Comparison of ENCODE assay signal across 17 cellular contexts in genomic region chr11:47483408-47483807, GRCh38. TPM values are rescaled to one million over a fixed set of nuclear protein-coding genes. Genes with fewer than 3 reads are reported as not detected.
A peak's percentile ranks its signal among the peaks of the same experiment; 100 is the strongest.
DNase-seq lines count a peak whose midpoint lies in the region; ATAC-seq, FAIRE-seq and TF ChIP-seq lines count a peak whose summit lies in the region.
"Had no signal": no experiment of that assay in that cellular context is flagged by ENCODE, and none has a peak within 500 bp of the region (broad histone marks: within the 10 kb centered on the region; RNA-seq: fewer than 3 reads in every experiment).

No MANE protein-coding gene starts in this region.

- CTCF ChIA-PET in IMR-90 (lab: Yijun Ruan, JAX) (no interaction called here), K562 (lab: Yijun Ruan, JAX; ENCODE audit: low intra/inter-chr PET ratio) (no interaction called here)

- in situ Hi-C loops in IMR-90 (cut with MboI; ENCODE audit: low sequenced_read_pairs) = loop anchor here (10.0 kb wide), 1 partner anchor 131 kb away; no protein-coding TSS in a partner anchor
- in situ Hi-C loops in K562 (cut with MboI) = no loop called here

- no peaks in the 10 kb centered on the region for H3K27me3 Mint-ChIP-seq in activated T-cell treated with anti-CD3 and anti-CD28 coated beads, Interleukin-2, amount 50 U/mL, for 24 hours
- no peaks in the 10 kb centered on the region for H3K27me3 Mint-ChIP-seq in stimulated activated memory B cell treated with anti-CD40 and anti-IgM and Interleukin-4, amounts not matched to agents 10 μg/mL and 1 μg/mL and 100 μg/mL, for 72 hours
- H3K27me3 Mint-ChIP-seq: IgD-negative memory B cell had no signal

- dilution Hi-C loops in IMR-90 (cut with HindIII; ENCODE audit: low sequenced_read_pairs, unreplicated experiment) = no loop called here

- no peak overlapping the region for H3K4me3 Mint-ChIP-seq in activated T-cell treated with anti-CD3 and anti-CD28 coated beads, Interleukin-2, amount 50 U/mL, for 24 hours
- no peak overlapping the region for H3K4me3 Mint-ChIP-seq in stimulated activated memory B cell treated with anti-CD40 and anti-IgM and Interleukin-4, amounts not matched to agents 10 μg/mL and 1 μg/mL and 100 μg/mL, for 72 hours

- H3K36me3 ChIP-seq in IMR-90 (ENCODE audit: control insufficient read depth, insufficient read depth, low read length) = peaks cover 49% of the 10 kb centered on the region
- H3K36me3 ChIP-seq in K562 (ENCODE audit: control insufficient read depth, insufficient read depth, low read length) = peaks cover 89% of the 10 kb centered on the region
- H3K36me3 ChIP-seq in vagina = peaks cover 4 to 84% of the 10 kb centered on the region in 2 donors

- no peak overlapping the region for H2AK9ac ChIP-seq in IMR-90 (replicated peaks; ENCODE audit: low read depth, low read length, poor library complexity)

- ATAC-seq in IMR-90 (ENCODE audit: low read depth) (no peak), K562 (no peak)
- ATAC-seq in stimulated activated memory B cell treated with anti-CD40 and anti-IgM and Interleukin-4, amounts not matched to agents 10 μg/mL and 1 μg/mL and 100 μg/mL, for 72 hours = no peak

- H3K23ac ChIP-seq in IMR-90 (ENCODE audit: low read depth, low read length) = no peak overlapping the region

- no peak overlapping the region for H3K56ac ChIP-seq in IMR-90 (ENCODE audit: extremely low read depth, insufficient read depth, low read length)

- H3K4ac ChIP-seq in IMR-90 (ENCODE audit: low read depth, low read length) = no peak overlapping the region

- H3K79me1 ChIP-seq in IMR-90 (ENCODE audit: low read depth in 1 of 2, low read length in 2 of 2) = peaks cover 18 to 49% of the 10 kb centered on the region in 2 experiments

- H3K9me1 ChIP-seq in IMR-90 (ENCODE audit: insufficient read depth, low read length) (0 out of 2 replicates have a peak, but pooled peaks cover 6% of the 10 kb centered on the region), K562 (ENCODE audit: control insufficient read depth, insufficient read depth, low read length) (no peaks in the 10 kb centered on the region)

- peak overlapping the region; percentile 15 for H3K27ac Mint-ChIP-seq in activated T-cell treated with anti-CD3 and anti-CD28 coated beads, Interleukin-2, amount 50 U/mL, for 24 hours
- H3K27ac Mint-ChIP-seq in stimulated activated memory B cell treated with anti-CD40 and anti-IgM and Interleukin-4, amounts not matched to agents 10 μg/mL and 1 μg/mL and 100 μg/mL, for 72 hours = peak overlapping the region; percentile 14
- H3K27ac Mint-ChIP-seq: IgD-negative memory B cell had no signal

- no peak for TF ChIP-seq RAD21 in IMR-90 (IDR thresholded peaks at IDR 0.05; ENCODE audit: low read length)
- no peak for TF ChIP-seq RAD21 in K562 (CRISPR knock-in tag; conservative IDR thresholded peaks at IDR 0.05 in 1 of 2, IDR thresholded peaks at IDR 0.05 in 1 of 2)

- no peak overlapping the region for H2BK5ac ChIP-seq in IMR-90 (ENCODE audit: low read depth, low read length, poor library complexity, severe bottlenecking)

- H4K91ac ChIP-seq in IMR-90 (ENCODE audit: insufficient read depth, low read depth, low read length) = no peak overlapping the region

- H3K4me1 ChIP-seq in IMR-90 (ENCODE audit: control insufficient read depth, insufficient read depth, low read length) = peaks cover 4% of the 10 kb centered on the region; the same call in 1 of the 2 replicates
- H3K4me1 ChIP-seq in K562 (replicated peaks in 1 of 2; ENCODE audit: control insufficient read depth in 2 of 2, insufficient read depth in 2 of 2, low read length in 2 of 2) = peaks cover 0 to 3% of the 10 kb centered on the region in 2 experiments; a peak in 2 of 5 replicates
- no peaks in the 10 kb centered on the region for H3K4me1 ChIP-seq in vagina
- H3K4me1 ChIP-seq: Peyer's patch, SJSA1 had no signal

- H2BK20ac ChIP-seq in IMR-90 (ENCODE audit: low read depth, low read length) = no peak overlapping the region

- FAIRE-seq in K562 (lab: Jason Lieb, UNC) = no peak
- FAIRE-seq: G401.6 had no signal

- H3K36me3 Mint-ChIP-seq in activated T-cell treated with anti-CD3 and anti-CD28 coated beads, Interleukin-2, amount 50 U/mL, for 24 hours (ENCODE audit: low read depth) = peaks cover 93% of the 10 kb centered on the region
- peaks cover 55% of the 10 kb centered on the region for H3K36me3 Mint-ChIP-seq in stimulated activated memory B cell treated with anti-CD40 and anti-IgM and Interleukin-4, amounts not matched to agents 10 μg/mL and 1 μg/mL and 100 μg/mL, for 72 hours

- BruUV-seq in IMR-90 (replicated peaks; lab: Mats Ljungman, UMichigan) = no TSS peak
- BruUV-seq in K562 (replicated peaks; lab: Mats Ljungman, UMichigan) = no TSS peak

- H3K4me3 ChIP-seq in IMR-90 (ENCODE audit: insufficient read depth, low read depth, low read length) (no peak overlapping the region), K562 (no peak overlapping the region), vagina (no peak overlapping the region)
- H3K4me3 ChIP-seq: Peyer's patch, SJSA1 had no signal

- intact Hi-C loops in IMR-90 (cut with micrococcal nuclease) = loop anchor here (10.0 kb wide), 1 partner anchor 51 kb away; no protein-coding TSS in a partner anchor
- intact Hi-C loops in K562 (cut with micrococcal nuclease) = loop anchor here (10.0 kb wide), 1 partner anchor 131 kb away; no protein-coding TSS in a partner anchor
- intact Hi-C loops in vagina (cut with DNase I) = no loop called here

- H3K9me3 ChIP-seq in IMR-90 (ENCODE audit: control insufficient read depth, insufficient read depth, low read length) (no peaks in the 10 kb centered on the region), K562 (replicated peaks; ENCODE audit: control insufficient read depth, insufficient read depth, low read depth, low read length) (no peaks in the 10 kb centered on the region), vagina (no peaks in the 10 kb centered on the region)
- H3K9me3 ChIP-seq: Peyer's patch, SJSA1 had no signal

- H2AFZ ChIP-seq in IMR-90 (replicated peaks; ENCODE audit: low read length, poor library complexity) = no peak overlapping the region
- no peak overlapping the region for H2AFZ ChIP-seq in K562 (ENCODE audit: low read depth, low read length)

- TF ChIP-seq CTCF in IMR-90 (conservative IDR thresholded peaks at IDR 0.05; ENCODE audit: low read depth, low read length) (no peak), K562 (IDR thresholded peaks at IDR 0.05 in 2 of 3, conservative IDR thresholded peaks at IDR 0.05 in 1 of 3; ENCODE audit: insufficient read depth in 2 of 3, low read depth in 1 of 3, low read length in 3 of 3) (no peak), vagina (IDR thresholded peaks at IDR 0.05) (no peak)

- WGBS in IMR-90 (ENCODE audit: extremely low coverage in 2 of 2, insufficient read length in 1 of 2), 2 experiments = no CpG with 5 or more reads among the region's 1 CpG
- 94% methylated on average over 1 of the region's 1 CpG for WGBS in K562 (ENCODE audit: insufficient coverage, low coverage, missing lambda C conversion rate)

- no peak for TF ChIP-seq EP300 in K562 (IDR thresholded peaks at IDR 0.05; ENCODE audit: low read length)

- H4K20me1 ChIP-seq in IMR-90 (ENCODE audit: insufficient read depth, low read length) (0 out of 2 replicates have a peak, but pooled peaks cover 9% of the 10 kb centered on the region), K562 (replicated peaks; ENCODE audit: control insufficient read depth, insufficient read depth, low read length) (no peaks in the 10 kb centered on the region)

- DNase-seq in activated T-cell treated with anti-CD3 and anti-CD28 coated beads, Interleukin-2, amount 50 U/mL, for 24 hours = no peak
- no peak for DNase-seq in activated T-cell treated with anti-CD3 and anti-CD28 coated beads, Interleukin-2, amount 50 U/mL, for 1 hour
- no peak for DNase-seq in IMR-90
- no peak for DNase-seq in K562 (ENCODE audit: extremely low read depth in 1 of 4, low spot score in 3 of 4)
- no peak for DNase-seq in hippocampal formation (lab: John Stamatoyannopoulos, UW)
- DNase-seq in vagina (ENCODE audit: extremely low spot score in 2 of 2) = no peak
- DNase-seq: C1 segment of cervical spinal cord, H7, MM.1S, NCI-H1694 treated with DMSO at 0.1 percent for 48 hours, Peyer's patch had no signal

- H4K8ac ChIP-seq in IMR-90 (ENCODE audit: low read depth in 2 of 2, low read length in 2 of 2) = no peak overlapping the region

- no peak overlapping the region for H2BK120ac ChIP-seq in IMR-90 (ENCODE audit: low read depth, low read length)

- no peaks in the 10 kb centered on the region for H3K27me3 ChIP-seq in IMR-90 (ENCODE audit: control insufficient read depth, insufficient read depth, low read length)
- no peaks in the 10 kb centered on the region for H3K27me3 ChIP-seq in K562 (ENCODE audit: control insufficient read depth in 2 of 2, insufficient read depth in 2 of 2, low read length in 2 of 2)
- no peaks in the 10 kb centered on the region for H3K27me3 ChIP-seq in vagina
- H3K27me3 ChIP-seq: Peyer's patch, SJSA1 had no signal

- H3K18ac ChIP-seq in IMR-90 (ENCODE audit: low read depth, low read length) = no peak overlapping the region

- peaks cover 14% of the 10 kb centered on the region for H3K4me1 Mint-ChIP-seq in activated T-cell treated with anti-CD3 and anti-CD28 coated beads, Interleukin-2, amount 50 U/mL, for 24 hours (ENCODE audit: low read depth)
- H3K4me1 Mint-ChIP-seq in stimulated activated memory B cell treated with anti-CD40 and anti-IgM and Interleukin-4, amounts not matched to agents 10 μg/mL and 1 μg/mL and 100 μg/mL, for 72 hours = no peaks in the 10 kb centered on the region
- H3K4me1 Mint-ChIP-seq: IgD-negative memory B cell had no signal

- POLR2A ChIA-PET in IMR-90 (lab: Charles Lee; ENCODE audit: unreplicated experiment) = no interaction called here
- POLR2A ChIA-PET in K562 (lab: Yijun Ruan, JAX) = no interaction called here

- H3K4me2 ChIP-seq in IMR-90 (ENCODE audit: low read depth, low read length) = no peak overlapping the region
- no peak overlapping the region for H3K4me2 ChIP-seq in K562 (ENCODE audit: insufficient read depth, low read length)

- no peak overlapping the region for H4K5ac ChIP-seq in IMR-90 (ENCODE audit: low read depth, low read length)

- H3K9me3 Mint-ChIP-seq in activated T-cell treated with anti-CD3 and anti-CD28 coated beads, Interleukin-2, amount 50 U/mL, for 24 hours = no peaks in the 10 kb centered on the region
- H3K9me3 Mint-ChIP-seq in stimulated activated memory B cell treated with anti-CD40 and anti-IgM and Interleukin-4, amounts not matched to agents 10 μg/mL and 1 μg/mL and 100 μg/mL, for 72 hours = no peaks in the 10 kb centered on the region
- H3K9me3 Mint-ChIP-seq: IgD-negative memory B cell had no signal

- peaks cover 10% of the 10 kb centered on the region; the same call in 2 of the 3 replicates for H3K79me2 ChIP-seq in K562 (ENCODE audit: control insufficient read depth, insufficient read depth, low read length)

- H3K9ac ChIP-seq in IMR-90 (ENCODE audit: low read depth, low read length) (no peak overlapping the region), K562 (ENCODE audit: insufficient read depth in 1 of 2, low read depth in 2 of 2, low read length in 2 of 2) (no peak overlapping the region)

- TF ChIP-seq POLR2A in IMR-90 (IDR thresholded peaks at IDR 0.05; ENCODE audit: low read depth, low read length) (no peak), K562 (conservative IDR thresholded peaks at IDR 0.05) (no peak), vagina (IDR thresholded peaks at IDR 0.05) (no peak)

- no peak overlapping the region for H2BK15ac ChIP-seq in IMR-90 (ENCODE audit: low read depth, low read length)

- H3K27ac ChIP-seq in IMR-90 (ENCODE audit: insufficient read depth, low read length) (no peak overlapping the region), K562 (ENCODE audit: extremely low read depth, low read depth, low read length) (no peak overlapping the region), vagina (no peak overlapping the region)
- H3K27ac ChIP-seq: HL-60, Peyer's patch, SJSA1 had no signal

- H2AK5ac ChIP-seq in IMR-90 (ENCODE audit: low read depth, low read length) = no peak overlapping the region

- H3K14ac ChIP-seq in IMR-90 (replicated peaks; ENCODE audit: low read depth, low read length) = no peak overlapping the region

RNA-seq across cellular contexts. Expression of gene RAPSN, which starts 34.5 kb away (rescaled TPM):
- total RNA-seq in IMR-90 (2012; rRNA removed) = not detected in 2 replicates
- polyA plus RNA-seq in IMR-90 (2012; rRNA removed) = 0.03 and 0.09 TPM in 2 replicates
- polyA plus RNA-seq in IMR-90 (2012; cell fraction: cytosol; rRNA removed) = 0.03 and 0.08 TPM in 2 replicates
- polyA plus RNA-seq in IMR-90 (2012; cell fraction: nucleus; rRNA removed; ENCODE audit: low replicate concordance) = 0.19 and 0.51 TPM in 2 replicates
- not detected in 2 replicates for total RNA-seq in K562 (2011; cell fraction: chromatin; rRNA removed; ENCODE audit: low replicate concordance)
- not detected in 2 replicates for total RNA-seq in K562 (2011; cell fraction: nucleolus; rRNA removed)
- total RNA-seq in K562 (2011; cell fraction: nucleoplasm; rRNA removed) = not detected in 2 replicates
- not detected in 2 replicates for total RNA-seq in K562 (2014; rRNA removed)
- not detected in 2 replicates for total RNA-seq in K562 (2014; rRNA removed; fragmentation: Illumina TruSeq; extraction: Trizol)
- 0.11 TPM in 1 of 2 replicates, not detected in the other for total RNA-seq in K562 (2015; rRNA removed; fragmentation: Illumina TruSeq; extraction: Trizol)
- total RNA-seq in K562 (2021) = 0.13 TPM in 1 of 2 replicates, not detected in the other
- 0.06 TPM in 1 of 2 replicates, not detected in the other for polyA plus RNA-seq in K562 (2011; rRNA removed)
- polyA plus RNA-seq in K562 (2011; cell fraction: cytosol; rRNA removed) = 0.04 TPM in 1 of 2 replicates, not detected in the other
- not detected in 2 replicates for polyA plus RNA-seq in K562 (2011; cell fraction: nucleus; rRNA removed)
- 0.14 TPM in 1 of 2 replicates, not detected in the other for polyA plus RNA-seq in K562 (2012)
- not detected in 2 replicates for polyA plus RNA-seq in K562 (2014; fragmentation: Illumina TruSeq; extraction: Trizol)
- polyA plus RNA-seq in K562 (2014; fragmentation: Nextera tagmentation; extraction: Ambion mirVana) = not detected
- not detected in 2 replicates for polyA plus RNA-seq in K562 (2014; rRNA removed)
- not detected in 2 replicates for polyA minus RNA-seq in K562 (2011; rRNA and poly(A)+ RNA removed)
- polyA minus RNA-seq in K562 (2011; cell fraction: cytosol; rRNA and poly(A)+ RNA removed) = not detected in 2 replicates
- polyA minus RNA-seq in K562 (2011; cell fraction: nucleus; rRNA and poly(A)+ RNA removed) = not detected in 2 replicates
- not detected for total RNA-seq in vagina
- total RNA-seq: HT1080 had no signal

RNA-seq across cellular contexts. Expression of gene PSMC3, which starts 57.2 kb away (rescaled TPM):
- total RNA-seq in IMR-90 (2012; rRNA removed) = 238 and 484 TPM in 2 replicates
- 253 TPM in 2 replicates for polyA plus RNA-seq in IMR-90 (2012; rRNA removed)
- polyA plus RNA-seq in IMR-90 (2012; cell fraction: cytosol; rRNA removed) = 146 and 163 TPM in 2 replicates
- 79.5 and 128 TPM in 2 replicates for polyA plus RNA-seq in IMR-90 (2012; cell fraction: nucleus; rRNA removed; ENCODE audit: low replicate concordance)
- total RNA-seq in K562 (2011; cell fraction: chromatin; rRNA removed; ENCODE audit: low replicate concordance) = 145 and 204 TPM in 2 replicates
- 116 and 126 TPM in 2 replicates for total RNA-seq in K562 (2011; cell fraction: nucleolus; rRNA removed)
- total RNA-seq in K562 (2011; cell fraction: nucleoplasm; rRNA removed) = 96.6 and 141 TPM in 2 replicates
- 222 and 237 TPM in 2 replicates for total RNA-seq in K562 (2014; rRNA removed)
- 311 and 382 TPM in 2 replicates for total RNA-seq in K562 (2014; rRNA removed; fragmentation: Illumina TruSeq; extraction: Trizol)
- total RNA-seq in K562 (2015; rRNA removed; fragmentation: Illumina TruSeq; extraction: Trizol) = 292 and 301 TPM in 2 replicates
- 189 and 211 TPM in 2 replicates for total RNA-seq in K562 (2021)
- polyA plus RNA-seq in K562 (2011; rRNA removed) = 126 and 240 TPM in 2 replicates
- polyA plus RNA-seq in K562 (2011; cell fraction: cytosol; rRNA removed) = 134 and 180 TPM in 2 replicates
- polyA plus RNA-seq in K562 (2011; cell fraction: nucleus; rRNA removed) = 72.2 and 75.9 TPM in 2 replicates
- polyA plus RNA-seq in K562 (2012) = 229 and 337 TPM in 2 replicates
- 324 and 393 TPM in 2 replicates for polyA plus RNA-seq in K562 (2014; fragmentation: Illumina TruSeq; extraction: Trizol)
- polyA plus RNA-seq in K562 (2014; fragmentation: Nextera tagmentation; extraction: Ambion mirVana) = 10 to 100 TPM; 44.3 to 98.5 TPM
- polyA plus RNA-seq in K562 (2014; rRNA removed) = 262 and 265 TPM in 2 replicates
- polyA minus RNA-seq in K562 (2011; rRNA and poly(A)+ RNA removed) = 357 and 499 TPM in 2 replicates
- polyA minus RNA-seq in K562 (2011; cell fraction: cytosol; rRNA and poly(A)+ RNA removed) = 72.6 and 83.1 TPM in 2 replicates
- polyA minus RNA-seq in K562 (2011; cell fraction: nucleus; rRNA and poly(A)+ RNA removed) = 50.2 and 64.0 TPM in 2 replicates
- 89.6 TPM for total RNA-seq in vagina
